Comparison of ENCODE assay signal across 1 cellular context in the genomic region with DNA sequence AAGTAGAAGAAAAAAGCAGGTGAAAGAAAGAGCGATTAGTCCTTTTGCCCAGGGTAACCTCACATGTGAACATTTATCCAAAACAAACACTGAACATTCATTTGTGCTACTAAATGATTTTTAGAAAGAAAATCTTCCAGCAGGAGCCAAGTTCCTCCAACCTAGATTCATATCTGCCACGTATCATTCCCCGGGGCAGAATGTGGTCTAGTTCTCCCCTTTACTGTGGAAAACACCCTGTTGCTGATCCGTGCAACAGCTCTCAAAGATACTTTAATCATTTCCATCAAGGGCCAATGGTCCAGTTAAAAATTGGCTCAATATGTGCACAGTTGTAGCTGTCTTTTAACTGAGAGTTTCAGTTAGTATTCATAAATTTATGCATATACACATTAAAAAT.
TF ChIP-seq lines count a peak whose summit lies in the region.

No MANE protein-coding gene starts in this region.

TF ChIP-seq in SK-N-SH, 30 proteins besides CTCF, POLR2A, EP300 and RAD21:
- TF ChIP-seq TEAD4 (IDR thresholded peaks at IDR 0.05; ENCODE audit: borderline replicate concordance, insufficient read depth) (no peak), TCF12 (IDR thresholded peaks at IDR 0.05) (peak; percentile 29)
